In genomic region chr13:37617162-37617561, GRCh38 we compare ENCODE assay signal across 12 cellular contexts. TPM values are rescaled to one million over a fixed set of nuclear protein-coding genes. Genes with fewer than 3 reads are reported as not detected.
DNase-seq lines count a peak whose midpoint lies in the region; ATAC-seq, FAIRE-seq and TF ChIP-seq lines count a peak whose summit lies in the region.
"Had no signal": no experiment of that assay in that cellular context is flagged by ENCODE, and none has a peak within 500 bp of the region (broad histone marks: within the 10 kb centered on the region; RNA-seq: fewer than 3 reads in every experiment).

No MANE protein-coding gene starts in this region.

- H3K36me3 ChIP-seq in brain microvascular endothelial cell (replicated peaks) = no peaks in the 10 kb centered on the region
- H3K36me3 ChIP-seq: neural progenitor cell had no signal

- POLR2A ChIA-PET in A549 (lab: Yijun Ruan, JAX) = no interaction called here

- ATAC-seq in A549 (peak; percentile 67 to 73; a peak in 5 of 6 replicates), GM21381 (IDR thresholded peaks at IDR 0.05; ENCODE audit: unreplicated experiment) (no peak), GM21423 (IDR thresholded peaks at IDR 0.05; ENCODE audit: unreplicated experiment) (no peak)
- ATAC-seq: activated T-cell treated with anti-CD3 and anti-CD28 coated beads, Interleukin-2, amount 50 U/mL, for 72 hours had no signal

- no peak for TF ChIP-seq POLR2A in A549 (IDR thresholded peaks at IDR 0.05; ENCODE audit: low read length)

- peak in 1 of 2 experiments; percentile 35 for DNase-seq in A549 (ENCODE audit: low read depth in 1 of 2, low spot score in 1 of 2)
- peak; percentile 78 for DNase-seq in HS-27A (ENCODE audit: low read depth)
- peak; percentile 90 for DNase-seq in brain microvascular endothelial cell
- peak; percentile 57 for DNase-seq in islet precursor cell
- DNase-seq in DMS 273 (lab: John Stamatoyannopoulos, UW; ENCODE audit: unreplicated experiment) = no peak
- no peak for DNase-seq in LoVo (ENCODE audit: low spot score)
- DNase-seq: activated T-cell treated with anti-CD3 and anti-CD28 coated beads, Interleukin-2, amount 50 U/mL, for 72 hours; NCI-H1436 treated with DMSO at 0.1 percent for 48 hours; stimulated activated CD4-positive, alpha-beta T cell treated with anti-CD3 and anti-CD28 coated beads, Interleukin-4, amount 100 ng/mL, for 1 hour had no signal

- TF ChIP-seq CTCF in A549 (IDR thresholded peaks at IDR 0.05) = no peak
- no peak for TF ChIP-seq CTCF in brain microvascular endothelial cell (IDR thresholded peaks at IDR 0.05; ENCODE audit: low read depth, low read length, missing control alignments)

- peaks cover 26% of the 10 kb centered on the region for H3K4me1 ChIP-seq in A549
- H3K4me1 ChIP-seq: neural progenitor cell had no signal

- CTCF ChIA-PET in A549 (lab: Yijun Ruan, JAX) = interaction anchor here (1.4 kb wide), 1 partner anchor 14 kb away, joined by 3 read pairs; no protein-coding TSS in a partner anchor

- H3K4me3 ChIP-seq in A549 (no peak overlapping the region), brain microvascular endothelial cell (ENCODE audit: low read depth, low read length) (no peak overlapping the region)
- H3K4me3 ChIP-seq: neural progenitor cell had no signal

- FAIRE-seq in A549 (lab: Jason Lieb, UNC) = no peak

- no peak for TF ChIP-seq RAD21 in A549 (conservative IDR thresholded peaks at IDR 0.05 in 1 of 2, IDR thresholded peaks at IDR 0.05 in 1 of 2)

- H3K27ac ChIP-seq in A549 (peak overlapping the region; percentile 61 to 79; a peak in 4 of 6 replicates), brain microvascular endothelial cell (peak overlapping the region; percentile 99)
- H3K27ac ChIP-seq: neural progenitor cell had no signal

- peak overlapping the region; percentile 56 for H3K4me2 ChIP-seq in A549
- H3K4me2 ChIP-seq: neural progenitor cell had no signal

- H3K27me3 ChIP-seq in brain microvascular endothelial cell (replicated peaks) = no peaks in the 10 kb centered on the region
- H3K27me3 ChIP-seq: neural progenitor cell had no signal

- WGBS in A549 (ENCODE audit: missing lambda C conversion rate) = 2% methylated on average over 2 of the region's 2 CpGs

- in situ Hi-C loops in brain microvascular endothelial cell (cut with HindIII; ENCODE audit: low pct_ligation_motif_present, low sequenced_read_pairs) = no loop called here

- H3K9me3 ChIP-seq in A549 = no peaks in the 10 kb centered on the region

- TF ChIP-seq EP300 in A549 (IDR thresholded peaks at IDR 0.05) = peak in 1 of 2 experiments; percentile 75; a peak in 3 of 5 replicates

TF ChIP-seq in A549, 52 proteins besides CTCF, POLR2A, EP300 and RAD21:
- TF ChIP-seq KDM5A (IDR thresholded peaks at IDR 0.05) = no peak
- peak; percentile 66; the same call in 1 of the 2 replicates for TF ChIP-seq GATA3 (IDR thresholded peaks at IDR 0.05; ENCODE audit: borderline replicate concordance)
- peak in 1 of 2 experiments; percentile 28; a peak in 1 of 4 replicates for TF ChIP-seq CEBPB (IDR thresholded peaks at IDR 0.05)
- no peak for TF ChIP-seq MYC (IDR thresholded peaks at IDR 0.05; ENCODE audit: borderline replicate concordance, low read length)
- peak; percentile 39 for TF ChIP-seq JUNB (IDR thresholded peaks at IDR 0.05)

RNA-seq across cellular contexts. Expression of gene POSTN, which starts 18.6 kb away (rescaled TPM):
- not detected in 2 replicates for polyA plus RNA-seq in A549 (2011; rRNA removed)
- not detected in 2 replicates for polyA plus RNA-seq in A549 (2012; cell fraction: cytosol; rRNA removed)
- not detected in 2 replicates for polyA plus RNA-seq in A549 (2012; cell fraction: nucleus; rRNA removed)
- polyA plus RNA-seq in A549 (2017; fragmentation: RNase III; extraction: RNeasy Plus Mini Kit Qiagen cat#74134 plus additional on column Dnase treatment) = 0.04 to 0.07 TPM (median 0.04 TPM) in 3 replicates
- polyA minus RNA-seq in A549 (2011; rRNA and poly(A)+ RNA removed) = not detected in 2 replicates

Comparison
In these comparisons a context has a peak if more than half of its experiments do, and no peak if none do; other contexts are left out.
1. ATAC-seq: peak in A549 (2 of 2); none in GM21381 (single experiment) and GM21423 (single experiment).
2. DNase-seq: peak in HS-27A (single experiment), brain microvascular endothelial cell (single experiment) and islet precursor cell (single experiment); none in DMS 273 (single experiment) and LoVo (single experiment).